In genomic region chr6:74932214-74932923, GRCh38 we compare ENCODE assay signal across 20 cellular contexts.
DNase-seq lines count a peak whose midpoint lies in the region; ATAC-seq, FAIRE-seq and TF ChIP-seq lines count a peak whose summit lies in the region.
"Had no signal": no experiment of that assay in that cellular context is flagged by ENCODE, and none has a peak within 500 bp of the region (broad histone marks: within the 10 kb centered on the region; RNA-seq: fewer than 3 reads in every experiment).

No MANE protein-coding gene starts in this region.

- CTCF ChIA-PET in H1 (lab: Charles Lee; ENCODE audit: partially characterized antibody), result interaction anchor here (0.6 to 1.4 kb wide), 5 partner anchors 10 to 279 kb away, joined by 3 to 4 read pairs (median 3); no protein-coding TSS in a partner anchor
- CTCF ChIA-PET in activated CD4-positive, alpha-beta T cell treated with anti-CD3 and anti-CD28 coated beads for 36 hours (lab: Charles Lee), result no interaction called here

- H2BK15ac ChIP-seq in H1 (ENCODE audit: low read length), result no peak overlapping the region

- TF ChIP-seq EP300 in H1 (IDR thresholded peaks at IDR 0.05; ENCODE audit: borderline replicate concordance in 1 of 2, low read depth in 2 of 2, low read length in 2 of 2), result no peak

- DNase-seq in HuH-7.5 (ENCODE audit: low spot score) (peak; percentile 4), NCI-H510A treated with DMSO at 0.1 percent for 48 hours (lab: John Stamatoyannopoulos, UW) (peak; percentile 40), H1 (ENCODE audit: low read depth in 1 of 2, low spot score in 2 of 2) (no peak), osteoblast (ENCODE audit: insufficient read length, low spot score, missing footprints) (no peak)
- DNase-seq in natural killer cell treated with Interleukin-12 subunit alpha and Interleukin-12 subunit beta and Interleukin-15 and Interleukin-18, amount 100 ng/mL, for 72 hours (ENCODE audit: low spot score), result no peak
- no peak for DNase-seq in activated T-helper 1 cell treated with anti-CD3 and anti-CD28 coated beads, Interleukin-12 subunit alpha, Interleukin-12 subunit beta, Interleukin-2, Interleukin-4 antibody, amounts not matched to agents 30 ng/mL and 10 ng/mL and 1 ng/mL, durations not matched to agents 14 hours and 24 hours and 36 hours (ENCODE audit: low spot score)
- no peak for DNase-seq in activated CD4-positive, alpha-beta T cell treated with anti-CD3 and anti-CD28 coated beads for 36 hours
- DNase-seq: activated CD4-positive, alpha-beta T cell treated with anti-CD3 and anti-CD28 coated beads for 1 hour; activated CD8-positive, alpha-beta memory T cell treated with anti-CD3 and anti-CD28 coated beads, Interleukin-2, amount 50 U/mL, for 4 hours; activated naive CD4-positive, alpha-beta T cell treated with Interleukin-2 at 50 U/mL for 16 hours; AML-193; Caco-2; dermis blood vessel endothelial cell; H7; NCI-H2081; nucleus accumbens; right lobe of liver; stimulated activated CD4-positive, alpha-beta T cell treated with anti-CD3 and anti-CD28 coated beads, Interleukin-1b, Interleukin-23, amount 100 ng/mL, for 48 hours; T-helper 1 cell had no signal

- no peak for TF ChIP-seq POLR2A in H1 (IDR thresholded peaks at IDR 0.05; ENCODE audit: control extremely low read depth in 1 of 2, low read depth in 2 of 2, low read length in 2 of 2)

- no peak overlapping the region for H3K4me2 ChIP-seq in H1 (ENCODE audit: insufficient read depth in 1 of 2, low read depth in 2 of 2, low read length in 2 of 2)
- no peak overlapping the region for H3K4me2 ChIP-seq in osteoblast (ENCODE audit: insufficient read depth, low read length)

- H3K9me3 ChIP-seq in H1 (ENCODE audit: insufficient read depth in 2 of 2, low read depth in 1 of 2, low read length in 1 of 2) (no peaks in the 10 kb centered on the region), osteoblast (ENCODE audit: low read depth, low read length) (no peaks in the 10 kb centered on the region)
- H3K9me3 ChIP-seq: Caco-2, right lobe of liver had no signal

- H3K36me3 Mint-ChIP-seq in natural killer cell treated with Interleukin-12 subunit alpha and Interleukin-12 subunit beta and Interleukin-15 and Interleukin-18, amount 100 ng/mL, for 72 hours, result no peaks in the 10 kb centered on the region
- H3K36me3 Mint-ChIP-seq in activated T-helper 1 cell treated with anti-CD3 and anti-CD28 coated beads, Interleukin-12 subunit alpha, Interleukin-12 subunit beta, Interleukin-2, Interleukin-4 antibody, amounts not matched to agents 30 ng/mL and 10 ng/mL and 1 ng/mL, durations not matched to agents 14 hours and 24 hours and 36 hours (ENCODE audit: low read depth), result no peaks in the 10 kb centered on the region
- H3K36me3 Mint-ChIP-seq in activated CD4-positive, alpha-beta T cell treated with anti-CD3 and anti-CD28 coated beads for 36 hours (ENCODE audit: low read depth), result no peaks in the 10 kb centered on the region

- H4K91ac ChIP-seq in H1 (replicated peaks; ENCODE audit: insufficient read length, low read length), result no peak overlapping the region

- 81% methylated on average over 4 of the region's 4 CpGs; no CpG with 5 or more reads in 1 of the 2 experiments for WGBS in H1 (ENCODE audit: extremely low coverage in 1 of 2, insufficient coverage in 1 of 2, insufficient read length in 1 of 2, insufficient replicate concordance in 2 of 2, low coverage in 1 of 2, low lambda C conversion rate in 2 of 2, missing lambda C conversion rate in 1 of 2), 2 experiments

- no peak overlapping the region for H3K14ac ChIP-seq in H1 (ENCODE audit: insufficient read length)

- H3K9me3 Mint-ChIP-seq in natural killer cell treated with Interleukin-12 subunit alpha and Interleukin-12 subunit beta and Interleukin-15 and Interleukin-18, amount 100 ng/mL, for 72 hours, result peaks cover 4% of the 10 kb centered on the region
- no peaks in the 10 kb centered on the region for H3K9me3 Mint-ChIP-seq in activated T-helper 1 cell treated with anti-CD3 and anti-CD28 coated beads, Interleukin-12 subunit alpha, Interleukin-12 subunit beta, Interleukin-2, Interleukin-4 antibody, amounts not matched to agents 30 ng/mL and 10 ng/mL and 1 ng/mL, durations not matched to agents 14 hours and 24 hours and 36 hours
- no peaks in the 10 kb centered on the region for H3K9me3 Mint-ChIP-seq in activated CD4-positive, alpha-beta T cell treated with anti-CD3 and anti-CD28 coated beads for 36 hours (ENCODE audit: low read depth)

- H4K20me1 ChIP-seq in H1 (replicated peaks in 1 of 2; ENCODE audit: control insufficient read depth in 1 of 2, insufficient read depth in 2 of 2, low read length in 2 of 2) (no peaks in the 10 kb centered on the region), osteoblast (ENCODE audit: insufficient read depth, low read length) (no peaks in the 10 kb centered on the region)

- no peak for FAIRE-seq in H1 (lab: Jason Lieb, UNC)

- POLR2A ChIA-PET in H1 (lab: Charles Lee; ENCODE audit: partially characterized antibody), result no interaction called here
- POLR2A ChIA-PET in activated CD4-positive, alpha-beta T cell treated with anti-CD3 and anti-CD28 coated beads for 36 hours (lab: Charles Lee), result no interaction called here

- intact Hi-C loops in activated T-helper 1 cell treated with anti-CD3 and anti-CD28 coated beads, Interleukin-12 subunit alpha, Interleukin-12 subunit beta, Interleukin-2, Interleukin-4 antibody, amounts not matched to agents 30 ng/mL and 10 ng/mL and 1 ng/mL, durations not matched to agents 14 hours and 24 hours and 36 hours (cut with micrococcal nuclease), result no loop called here
- intact Hi-C loops in activated CD4-positive, alpha-beta T cell treated with anti-CD3 and anti-CD28 coated beads for 36 hours (cut with DNase I, micrococcal nuclease), result no loop called here

- H2BK120ac ChIP-seq in H1 (replicated peaks; ENCODE audit: low read depth, low read length), result no peak overlapping the region

- H3K4me1 ChIP-seq in H1 (replicated peaks in 1 of 4; ENCODE audit: control insufficient read depth in 3 of 4, insufficient read depth in 4 of 4, low read length in 3 of 4) (peaks cover 0 to 4% (median 0%) of the 10 kb centered on the region in 4 experiments; a peak in 2 of 7 replicates), osteoblast (ENCODE audit: insufficient read depth, low read length) (peaks cover 36% of the 10 kb centered on the region)
- H3K4me1 ChIP-seq: Caco-2, right lobe of liver had no signal

- H4K5ac ChIP-seq in H1 (ENCODE audit: insufficient read length, low read depth, low read length), result no peak overlapping the region

- no peak overlapping the region for H2BK20ac ChIP-seq in H1 (ENCODE audit: low read length)

- no peak for ATAC-seq in natural killer cell treated with Interleukin-12 subunit alpha and Interleukin-12 subunit beta and Interleukin-15 and Interleukin-18, amount 100 ng/mL, for 72 hours
- no peak for ATAC-seq in activated CD4-positive, alpha-beta T cell treated with anti-CD3 and anti-CD28 coated beads for 36 hours

- H3K56ac ChIP-seq in H1 (replicated peaks; ENCODE audit: insufficient read length, low read depth, low read length), result no peak overlapping the region

- H3K18ac ChIP-seq in H1 (ENCODE audit: extremely low read depth, low read length), result no peak overlapping the region; the same call in 1 of the 2 replicates

- H3K27ac ChIP-seq in H1 (ENCODE audit: low read depth, low read length) (no peak overlapping the region), osteoblast (ENCODE audit: low read depth, low read length) (peak overlapping the region; percentile 49)
- H3K27ac ChIP-seq: right lobe of liver, RWPE1 had no signal

- no peak overlapping the region for H3K27ac Mint-ChIP-seq in natural killer cell treated with Interleukin-12 subunit alpha and Interleukin-12 subunit beta and Interleukin-15 and Interleukin-18, amount 100 ng/mL, for 72 hours
- no peak overlapping the region for H3K27ac Mint-ChIP-seq in activated T-helper 1 cell treated with anti-CD3 and anti-CD28 coated beads, Interleukin-12 subunit alpha, Interleukin-12 subunit beta, Interleukin-2, Interleukin-4 antibody, amounts not matched to agents 30 ng/mL and 10 ng/mL and 1 ng/mL, durations not matched to agents 14 hours and 24 hours and 36 hours
- no peak overlapping the region for H3K27ac Mint-ChIP-seq in activated CD4-positive, alpha-beta T cell treated with anti-CD3 and anti-CD28 coated beads for 36 hours

- H3K79me1 ChIP-seq in H1 (ENCODE audit: low read depth, low read length), result no peaks in the 10 kb centered on the region

- no peak overlapping the region for H4K8ac ChIP-seq in H1 (ENCODE audit: extremely low read depth, insufficient read depth, low read length)

- TF ChIP-seq CTCF in H1 (IDR thresholded peaks at IDR 0.05; ENCODE audit: control extremely low read depth in 1 of 3, insufficient read depth in 1 of 3, low read depth in 1 of 3, low read length in 3 of 3), result no peak
- no peak for TF ChIP-seq CTCF in osteoblast (IDR thresholded peaks at IDR 0.05; ENCODE audit: extremely low read depth, low read depth, low read length)

- no peaks in the 10 kb centered on the region for H3K23me2 ChIP-seq in H1 (ENCODE audit: low read depth, low read length)

- H3K36me3 ChIP-seq in H1 (ENCODE audit: control insufficient read depth in 2 of 4, insufficient read depth in 4 of 4, low read length in 3 of 4) (no peaks in the 10 kb centered on the region), osteoblast (ENCODE audit: insufficient read depth, low read length) (no peaks in the 10 kb centered on the region)
- H3K36me3 ChIP-seq: right lobe of liver had no signal

- H3K27me3 Mint-ChIP-seq in natural killer cell treated with Interleukin-12 subunit alpha and Interleukin-12 subunit beta and Interleukin-15 and Interleukin-18, amount 100 ng/mL, for 72 hours, result no peaks in the 10 kb centered on the region
- no peaks in the 10 kb centered on the region for H3K27me3 Mint-ChIP-seq in activated T-helper 1 cell treated with anti-CD3 and anti-CD28 coated beads, Interleukin-12 subunit alpha, Interleukin-12 subunit beta, Interleukin-2, Interleukin-4 antibody, amounts not matched to agents 30 ng/mL and 10 ng/mL and 1 ng/mL, durations not matched to agents 14 hours and 24 hours and 36 hours (ENCODE audit: insufficient read depth)
- H3K27me3 Mint-ChIP-seq in activated CD4-positive, alpha-beta T cell treated with anti-CD3 and anti-CD28 coated beads for 36 hours, result no peaks in the 10 kb centered on the region

- no peak overlapping the region for H3K4ac ChIP-seq in H1 (replicated peaks; ENCODE audit: insufficient read length, low read depth, low read length)

- no peak for TF ChIP-seq RAD21 in H1 (IDR thresholded peaks at IDR 0.05 in 1 of 2, conservative IDR thresholded peaks at IDR 0.05 in 1 of 2; ENCODE audit: low read depth in 2 of 2, low read length in 2 of 2)

- H3K9ac ChIP-seq in H1 (replicated peaks in 1 of 4; ENCODE audit: extremely low read depth in 1 of 4, low read depth in 3 of 4, low read length in 3 of 4), result no peak overlapping the region

- H2BK12ac ChIP-seq in H1 (ENCODE audit: low read depth, low read length), result no peak overlapping the region

- no peaks in the 10 kb centered on the region for H3K4me1 Mint-ChIP-seq in natural killer cell treated with Interleukin-12 subunit alpha and Interleukin-12 subunit beta and Interleukin-15 and Interleukin-18, amount 100 ng/mL, for 72 hours (ENCODE audit: low read depth in 2 of 2)
- no peaks in the 10 kb centered on the region for H3K4me1 Mint-ChIP-seq in activated T-helper 1 cell treated with anti-CD3 and anti-CD28 coated beads, Interleukin-12 subunit alpha, Interleukin-12 subunit beta, Interleukin-2, Interleukin-4 antibody, amounts not matched to agents 30 ng/mL and 10 ng/mL and 1 ng/mL, durations not matched to agents 14 hours and 24 hours and 36 hours (ENCODE audit: low read depth)
- H3K4me1 Mint-ChIP-seq in activated CD4-positive, alpha-beta T cell treated with anti-CD3 and anti-CD28 coated beads for 36 hours, result no peaks in the 10 kb centered on the region

- no peak overlapping the region for H3K4me3 Mint-ChIP-seq in natural killer cell treated with Interleukin-12 subunit alpha and Interleukin-12 subunit beta and Interleukin-15 and Interleukin-18, amount 100 ng/mL, for 72 hours
- H3K4me3 Mint-ChIP-seq in activated T-helper 1 cell treated with anti-CD3 and anti-CD28 coated beads, Interleukin-12 subunit alpha, Interleukin-12 subunit beta, Interleukin-2, Interleukin-4 antibody, amounts not matched to agents 30 ng/mL and 10 ng/mL and 1 ng/mL, durations not matched to agents 14 hours and 24 hours and 36 hours, result no peak overlapping the region
- H3K4me3 Mint-ChIP-seq in activated CD4-positive, alpha-beta T cell treated with anti-CD3 and anti-CD28 coated beads for 36 hours, result no peak overlapping the region

- H3K27me3 ChIP-seq in H1 (replicated peaks in 1 of 4; ENCODE audit: control insufficient read depth in 3 of 4, extremely low read depth in 1 of 4, insufficient read depth in 3 of 4, low read length in 3 of 4) (no peaks in the 10 kb centered on the region), osteoblast (ENCODE audit: insufficient read depth, low read length) (no peaks in the 10 kb centered on the region)
- H3K27me3 ChIP-seq: right lobe of liver had no signal

- no peak overlapping the region for H3K23ac ChIP-seq in H1 (ENCODE audit: insufficient read length)

- H2AFZ ChIP-seq in H1 (ENCODE audit: low read length) (peak overlapping the region; percentile 80), osteoblast (ENCODE audit: low read length) (no peak overlapping the region)

- H3K4me3 ChIP-seq in H1 (ENCODE audit: extremely low read depth in 1 of 4, insufficient read depth in 2 of 4, low read depth in 3 of 4, low read length in 4 of 4), result no peak overlapping the region
- no peak overlapping the region for H3K4me3 ChIP-seq in osteoblast (ENCODE audit: insufficient read depth, low read length)
- H3K4me3 ChIP-seq: right lobe of liver had no signal

- H3K79me2 ChIP-seq in H1 (ENCODE audit: control insufficient read depth in 1 of 2, insufficient read depth in 2 of 2, low read length in 2 of 2) (no peaks in the 10 kb centered on the region), osteoblast (ENCODE audit: insufficient read depth, low read length) (no peaks in the 10 kb centered on the region)

- no peak overlapping the region for H2AK5ac ChIP-seq in H1 (ENCODE audit: low read depth, low read length)

- H2BK5ac ChIP-seq in H1 (ENCODE audit: low read depth, low read length), result no peak overlapping the region

Comparison
In these comparisons a context has a peak if more than half of its experiments do, and no peak if none do; other contexts are left out.
1. DNase-seq: peak in HuH-7.5 (single experiment) and NCI-H510A treated with DMSO at 0.1 percent for 48 hours (single experiment); none in H1 (0 of 2), osteoblast (single experiment), natural killer cell treated with Interleukin-12 subunit alpha and Interleukin-12 subunit beta and Interleukin-15 and Interleukin-18, amount 100 ng/mL, for 72 hours (single experiment), activated T-helper 1 cell treated with anti-CD3 and anti-CD28 coated beads, Interleukin-12 subunit alpha, Interleukin-12 subunit beta, Interleukin-2, Interleukin-4 antibody, amounts not matched to agents 30 ng/mL and 10 ng/mL and 1 ng/mL, durations not matched to agents 14 hours and 24 hours and 36 hours (single experiment) and activated CD4-positive, alpha-beta T cell treated with anti-CD3 and anti-CD28 coated beads for 36 hours (single experiment).